ENCODE assay signal across 26 cellular contexts in the genomic region with DNA sequence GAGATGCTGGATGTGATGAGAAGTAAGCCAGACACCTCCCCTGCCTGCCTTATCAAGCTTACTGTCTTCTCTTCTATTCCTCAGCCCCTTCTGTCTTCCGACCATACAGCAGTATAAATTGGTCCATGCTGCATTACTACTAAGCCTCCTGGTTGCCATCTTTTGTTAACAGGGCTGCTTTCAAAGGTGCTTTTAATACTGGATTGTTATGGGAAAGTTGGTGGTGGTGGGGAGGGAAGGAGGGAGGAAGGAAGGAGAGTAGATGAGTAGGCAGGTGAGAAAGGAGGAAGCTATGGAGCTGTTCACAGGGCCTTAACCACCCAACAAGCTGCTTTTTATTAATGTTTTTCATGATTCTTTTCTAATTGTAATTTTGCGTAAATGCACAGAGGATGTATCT.
"Had no signal": no experiment of that assay in that cellular context is flagged by ENCODE, and none has a peak within 500 bp of the region (broad histone marks: within the 10 kb centered on the region; RNA-seq: fewer than 3 reads in every experiment).

No MANE protein-coding gene starts in this region.

- H3K9me3 ChIP-seq: gastrocnemius medialis, lower lobe of right lung, thyroid gland had no signal

- H3K27me3 ChIP-seq: brain microvascular endothelial cell, gastrocnemius medialis, right atrium auricular region, thyroid gland had no signal

- H3K4me1 Mint-ChIP-seq: activated naive CD4-positive, alpha-beta T cell treated with anti-CD3 and anti-CD28 coated beads, Interleukin-2, amount 10 ng/mL, durations not matched to agents 7 days and 5 days had no signal

- ATAC-seq: activated CD4-positive, CD25-positive, alpha-beta regulatory T cell treated with anti-CD3 and anti-CD28 coated beads, Interleukin-2, amount 50 U/mL, for 24 hours; activated naive CD8-positive, alpha-beta T cell treated with anti-CD3 and anti-CD28 coated beads, Interleukin-2, amount 50 U/mL, for 24 hours; activated T-cell treated with anti-CD3 and anti-CD28 coated beads, Interleukin-2, amount 50 U/mL, for 4 hours; esophagus mucosa; gastrocnemius medialis; lower lobe of right lung had no signal

- H3K36me3 Mint-ChIP-seq: activated naive CD4-positive, alpha-beta T cell treated with anti-CD3 and anti-CD28 coated beads, Interleukin-2, amount 10 ng/mL, durations not matched to agents 7 days and 5 days had no signal

- H3K27ac Mint-ChIP-seq: activated naive CD4-positive, alpha-beta T cell treated with anti-CD3 and anti-CD28 coated beads, Interleukin-2, amount 10 ng/mL, durations not matched to agents 7 days and 5 days; activated naive CD8-positive, alpha-beta T cell treated with anti-CD3 and anti-CD28 coated beads, Interleukin-2, amount 50 U/mL, for 24 hours; progenitor cell of endocrine pancreas; T-helper 1 cell treated with Interleukin-12 subunit alpha and Interleukin-12 subunit beta and Interleukin-4 antibody, amounts not matched to agents 30 μg/mL and 1 μg/mL, for 36 hours had no signal

- H3K4me1 ChIP-seq: gastrocnemius medialis, lower lobe of right lung, thyroid gland had no signal

- H3K36me3 ChIP-seq: brain microvascular endothelial cell, gastrocnemius medialis, lower lobe of right lung, right atrium auricular region, thyroid gland had no signal

- H3K4me3 Mint-ChIP-seq: activated naive CD4-positive, alpha-beta T cell treated with anti-CD3 and anti-CD28 coated beads, Interleukin-2, amount 10 ng/mL, durations not matched to agents 7 days and 5 days; activated naive CD8-positive, alpha-beta T cell treated with anti-CD3 and anti-CD28 coated beads, Interleukin-2, amount 50 U/mL, for 24 hours; activated T-cell treated with anti-CD3 and anti-CD28 coated beads, Interleukin-2, amount 50 U/mL, for 4 hours; nephron; T-helper 1 cell treated with Interleukin-12 subunit alpha and Interleukin-12 subunit beta and Interleukin-4 antibody, amounts not matched to agents 30 μg/mL and 1 μg/mL, for 36 hours had no signal

- H3K27ac ChIP-seq: coronary artery, gastrocnemius medialis, lower lobe of right lung, right atrium auricular region, thyroid gland had no signal

- H3K9me3 Mint-ChIP-seq: activated naive CD4-positive, alpha-beta T cell treated with anti-CD3 and anti-CD28 coated beads, Interleukin-2, amount 10 ng/mL, durations not matched to agents 7 days and 5 days; activated T-cell treated with anti-CD3 and anti-CD28 coated beads, Interleukin-2, amount 50 U/mL, for 4 hours; T-helper 1 cell treated with Interleukin-12 subunit alpha and Interleukin-12 subunit beta and Interleukin-4 antibody, amounts not matched to agents 30 μg/mL and 1 μg/mL, for 36 hours had no signal

- DNase-seq: activated CD4-positive, alpha-beta T cell treated with anti-CD3 and anti-CD28 coated beads, Interleukin-2, amount 50 U/mL, for 1 hour; activated CD8-positive, alpha-beta memory T cell treated with anti-CD3 and anti-CD28 coated beads, Interleukin-2, amount 50 U/mL, for 4 hours; activated effector memory CD4-positive, alpha-beta T cell treated with Interleukin-2 at 50 U/mL for 16 hours; activated naive CD4-positive, alpha-beta T cell treated with anti-CD3 and anti-CD28 coated beads, Interleukin-2, amount 10 ng/mL, durations not matched to agents 7 days and 5 days; activated naive CD8-positive, alpha-beta T cell treated with anti-CD3 and anti-CD28 coated beads, Interleukin-2, amount 50 U/mL, for 24 hours; activated T-cell treated with anti-CD3 and anti-CD28 coated beads, Interleukin-2, amount 50 U/mL, for 4 hours; anterior cingulate cortex; central memory CD4-positive, alpha-beta T cell; gastrocnemius medialis; head of caudate nucleus; lower lobe of right lung; midbrain; stimulated activated CD4-positive, alpha-beta T cell treated with anti-CD3 and anti-CD28 coated beads, Interleukin-12 subunit alpha, Interleukin-12 subunit beta, amount 100 ng/mL, for 4 hours; stimulated activated CD4-positive, alpha-beta T cell treated with anti-CD3 and anti-CD28 coated beads, Interleukin-1b, Interleukin-23, amount 100 ng/mL, for 48 hours; stimulated activated CD8-positive, alpha-beta memory T cell treated with anti-CD3 and anti-CD28 coated beads, Interleukin-4, amount 100 ng/mL, for 48 hours; stimulated activated naive CD4-positive, alpha-beta T cell treated with Interleukin-2 at 50 U/mL for 16 hours; thyroid gland had no signal

- H3K27me3 Mint-ChIP-seq: activated naive CD4-positive, alpha-beta T cell treated with anti-CD3 and anti-CD28 coated beads, Interleukin-2, amount 10 ng/mL, durations not matched to agents 7 days and 5 days; activated naive CD8-positive, alpha-beta T cell treated with anti-CD3 and anti-CD28 coated beads, Interleukin-2, amount 50 U/mL, for 24 hours; progenitor cell of endocrine pancreas had no signal

- FAIRE-seq: keratinocyte had no signal

- H3K4me3 ChIP-seq: coronary artery, gastrocnemius medialis, lower lobe of right lung, right atrium auricular region, thyroid gland had no signal
